ENCODE assay signal across 15 cellular contexts in the genomic region with DNA sequence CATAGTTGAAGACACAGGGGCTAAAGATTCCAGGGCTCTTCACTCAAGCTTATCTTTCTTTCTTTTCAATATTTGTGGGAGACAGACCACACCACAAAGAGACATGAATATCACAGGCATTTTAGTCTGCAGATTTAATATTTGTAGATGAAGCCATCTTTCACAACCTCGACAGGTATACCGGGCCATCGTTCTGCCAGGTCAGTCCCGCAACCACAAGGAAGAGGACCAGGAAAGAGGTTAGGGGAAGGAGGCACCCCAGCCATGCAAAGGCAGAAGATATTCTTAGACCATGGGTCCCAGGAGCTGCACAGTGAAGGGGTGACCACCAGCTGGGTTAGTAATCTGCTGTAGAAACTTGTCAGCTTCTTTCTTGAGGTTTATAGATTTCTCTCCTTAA.
A peak's percentile ranks its signal among the peaks of the same experiment; 100 is the strongest.
DNase-seq lines count a peak whose midpoint lies in the region; ATAC-seq, FAIRE-seq and TF ChIP-seq lines count a peak whose summit lies in the region.
"Had no signal": no experiment of that assay in that cellular context is flagged by ENCODE, and none has a peak within 500 bp of the region (broad histone marks: within the 10 kb centered on the region; RNA-seq: fewer than 3 reads in every experiment).

No MANE protein-coding gene starts in this region.

- H3K4me1 Mint-ChIP-seq in T-helper 1 cell treated with Interleukin-12 subunit alpha and Interleukin-12 subunit beta and Interleukin-4 antibody, amounts not matched to agents 30 μg/mL and 1 μg/mL, for 36 hours (ENCODE audit: low read depth), result peaks cover 65% of the 10 kb centered on the region
- peaks cover 37 to 75% (median 58%) of the 10 kb centered on the region in 3 donors for H3K4me1 Mint-ChIP-seq in T-cell

- intact Hi-C loops in esophagus squamous epithelium (cut with DNase I), result no loop called here

- FAIRE-seq in A549 (lab: Jason Lieb, UNC), result no peak
- FAIRE-seq: pancreas had no signal

- no peak for TF ChIP-seq CTCF in A549 (IDR thresholded peaks at IDR 0.05)
- TF ChIP-seq CTCF in esophagus squamous epithelium (IDR thresholded peaks at IDR 0.05), result no peak

- H3K27me3 Mint-ChIP-seq in T-helper 1 cell treated with Interleukin-12 subunit alpha and Interleukin-12 subunit beta and Interleukin-4 antibody, amounts not matched to agents 30 μg/mL and 1 μg/mL, for 36 hours (ENCODE audit: low read depth), result no peaks in the 10 kb centered on the region
- peaks cover 0 to 1% of the 10 kb centered on the region in 2 donors for H3K27me3 Mint-ChIP-seq in T-cell

- H3K36me3 ChIP-seq in esophagus squamous epithelium, result no peaks in the 10 kb centered on the region
- H3K36me3 ChIP-seq: BLaER1, pancreas had no signal

- no peak for TF ChIP-seq RAD21 in A549 (conservative IDR thresholded peaks at IDR 0.05 in 1 of 2, IDR thresholded peaks at IDR 0.05 in 1 of 2)

- no peak overlapping the region for H3K4me3 ChIP-seq in A549
- no peak overlapping the region for H3K4me3 ChIP-seq in esophagus squamous epithelium
- H3K4me3 ChIP-seq: BLaER1, pancreas had no signal

- H3K4me1 ChIP-seq in A549, result peaks cover 16% of the 10 kb centered on the region
- peaks cover 0 to 36% (median 7%) of the 10 kb centered on the region in 3 donors for H3K4me1 ChIP-seq in esophagus squamous epithelium
- H3K4me1 ChIP-seq: pancreas had no signal

- no peak for DNase-seq in T-helper 1 cell
- no peak for DNase-seq in A549 (ENCODE audit: low read depth in 1 of 2, low spot score in 1 of 2)
- DNase-seq in T-cell, result no peak
- DNase-seq in esophagus squamous epithelium (lab: John Stamatoyannopoulos, UW), result no peak
- DNase-seq in ureter (ENCODE audit: low spot score), result no peak
- no peak for DNase-seq in stimulated activated CD8-positive, alpha-beta memory T cell treated with anti-CD3 and anti-CD28 coated beads, Interleukin-4, amount 100 ng/mL, for 48 hours
- DNase-seq: 8988T; anterior cingulate cortex; effector CD4-positive, alpha-beta T cell; NCI-H526; pancreas; T-helper 9 cell had no signal

- H3K9me3 Mint-ChIP-seq in T-helper 1 cell treated with Interleukin-12 subunit alpha and Interleukin-12 subunit beta and Interleukin-4 antibody, amounts not matched to agents 30 μg/mL and 1 μg/mL, for 36 hours, result peaks cover 29% of the 10 kb centered on the region
- H3K9me3 Mint-ChIP-seq in T-cell, result peaks cover under 1 to 7% (median under 1%) of the 10 kb centered on the region in 3 donors

- H3K27ac Mint-ChIP-seq in T-helper 1 cell treated with Interleukin-12 subunit alpha and Interleukin-12 subunit beta and Interleukin-4 antibody, amounts not matched to agents 30 μg/mL and 1 μg/mL, for 36 hours, result peak overlapping the region; percentile 100
- H3K27ac Mint-ChIP-seq in T-cell, result peak overlapping the region; percentile 82 to 100

- peak overlapping the region; percentile 82 for H3K4me3 Mint-ChIP-seq in T-helper 1 cell treated with Interleukin-12 subunit alpha and Interleukin-12 subunit beta and Interleukin-4 antibody, amounts not matched to agents 30 μg/mL and 1 μg/mL, for 36 hours
- H3K4me3 Mint-ChIP-seq in T-cell, result peak overlapping the region in 1 of 3 donors; percentile 86

- ATAC-seq in A549, result no peak
- ATAC-seq in T-cell (replicated peaks in 1 of 4), result no peak
- no peak for ATAC-seq in HG02623 (IDR thresholded peaks at IDR 0.05; ENCODE audit: unreplicated experiment)

- TF ChIP-seq POLR2A in A549 (IDR thresholded peaks at IDR 0.05; ENCODE audit: low read length) (no peak), esophagus squamous epithelium (IDR thresholded peaks at IDR 0.05) (no peak)

- peaks cover 75% of the 10 kb centered on the region for H3K36me3 Mint-ChIP-seq in T-helper 1 cell treated with Interleukin-12 subunit alpha and Interleukin-12 subunit beta and Interleukin-4 antibody, amounts not matched to agents 30 μg/mL and 1 μg/mL, for 36 hours (ENCODE audit: low read depth)
- no peaks in the 10 kb centered on the region for H3K36me3 Mint-ChIP-seq in T-cell

- H3K27me3 ChIP-seq in esophagus squamous epithelium, result no peaks in the 10 kb centered on the region
- H3K27me3 ChIP-seq: BLaER1, pancreas had no signal

- H3K27ac ChIP-seq in A549, result peak overlapping the region; percentile 22 to 61; a peak in 4 of 6 replicates
- peak overlapping the region in 3 of 4 donors; percentile 11 to 51 (median 20) for H3K27ac ChIP-seq in esophagus squamous epithelium
- H3K27ac ChIP-seq: BLaER1, pancreas had no signal

- H3K9me3 ChIP-seq in A549 (no peaks in the 10 kb centered on the region; the same call in 2 of the 3 replicates), esophagus squamous epithelium (no peaks in the 10 kb centered on the region)
- H3K9me3 ChIP-seq: BLaER1, pancreas had no signal

- 97% methylated on average over 4 of the region's 4 CpGs for whole genome bisulfite sequencing in A549 (ENCODE audit: missing lambda C conversion rate)
- WGBS in esophagus squamous epithelium, 2 donors, result 87 to 100% methylated on average over 4 of the region's 4 CpGs

- CTCF ChIA-PET in A549 (lab: Yijun Ruan, JAX) (interaction anchor here (1.7 kb wide), 1 partner anchor 8 kb away, joined by 7 read pairs; no protein-coding TSS in a partner anchor), T-cell (lab: Charles Lee) (no interaction called here)

- POLR2A ChIA-PET in A549 (lab: Yijun Ruan, JAX), result no interaction called here
- POLR2A ChIA-PET in T-cell (lab: Charles Lee), result no interaction called here

- TF ChIP-seq EP300 in A549 (IDR thresholded peaks at IDR 0.05), result no peak

- H3K4me2 ChIP-seq in A549, result no peak overlapping the region
- H3K4me2 ChIP-seq: BLaER1 had no signal

TF ChIP-seq in A549, 52 proteins besides CTCF, POLR2A, EP300 and RAD21:
- TF ChIP-seq GATA3 (IDR thresholded peaks at IDR 0.05; ENCODE audit: borderline replicate concordance) (no peak), CHD2 (IDR thresholded peaks at IDR 0.05; ENCODE audit: low read length, partially characterized antibody) (no peak)
- TF ChIP-seq, protein P1, sequence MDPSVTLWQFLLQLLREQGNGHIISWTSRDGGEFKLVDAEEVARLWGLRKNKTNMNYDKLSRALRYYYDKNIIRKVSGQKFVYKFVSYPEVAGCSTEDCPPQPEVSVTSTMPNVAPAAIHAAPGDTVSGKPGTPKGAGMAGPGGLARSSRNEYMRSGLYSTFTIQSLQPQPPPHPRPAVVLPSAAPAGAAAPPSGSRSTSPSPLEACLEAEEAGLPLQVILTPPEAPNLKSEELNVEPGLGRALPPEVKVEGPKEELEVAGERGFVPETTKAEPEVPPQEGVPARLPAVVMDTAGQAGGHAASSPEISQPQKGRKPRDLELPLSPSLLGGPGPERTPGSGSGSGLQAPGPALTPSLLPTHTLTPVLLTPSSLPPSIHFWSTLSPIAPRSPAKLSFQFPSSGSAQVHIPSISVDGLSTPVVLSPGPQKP (IDR thresholded peaks at IDR 0.05; ENCODE audit: low read depth, low read length), result no peak
